1 cellular context compared by ENCODE assay signal in the genomic region with DNA sequence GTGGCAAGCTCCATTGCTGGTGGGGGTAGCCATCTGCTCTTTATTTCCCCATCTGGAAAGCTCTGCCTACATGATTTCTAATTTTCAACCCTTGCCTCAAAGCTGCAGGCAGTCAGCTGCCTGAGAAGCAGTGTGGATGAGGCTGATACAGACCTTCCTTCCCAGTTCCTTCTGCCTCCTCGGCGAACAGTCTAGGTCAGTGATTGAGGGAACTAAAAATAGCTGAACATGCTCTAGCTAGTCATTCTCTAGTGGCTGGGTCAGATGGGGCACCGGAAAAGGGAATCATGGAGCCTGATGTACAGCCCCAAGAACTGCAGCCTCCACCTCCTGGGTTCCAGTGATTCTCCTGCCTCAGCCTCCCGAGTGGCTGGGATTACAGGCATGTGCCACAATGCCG.
A peak's percentile ranks its signal among the peaks of the same experiment; 100 is the strongest.
TF ChIP-seq lines count a peak whose summit lies in the region.

No MANE protein-coding gene starts in this region.

TF ChIP-seq in K562, 482 proteins besides CTCF, POLR2A, EP300 and RAD21 (continued from another document):
- TF ChIP-seq, protein P1, sequence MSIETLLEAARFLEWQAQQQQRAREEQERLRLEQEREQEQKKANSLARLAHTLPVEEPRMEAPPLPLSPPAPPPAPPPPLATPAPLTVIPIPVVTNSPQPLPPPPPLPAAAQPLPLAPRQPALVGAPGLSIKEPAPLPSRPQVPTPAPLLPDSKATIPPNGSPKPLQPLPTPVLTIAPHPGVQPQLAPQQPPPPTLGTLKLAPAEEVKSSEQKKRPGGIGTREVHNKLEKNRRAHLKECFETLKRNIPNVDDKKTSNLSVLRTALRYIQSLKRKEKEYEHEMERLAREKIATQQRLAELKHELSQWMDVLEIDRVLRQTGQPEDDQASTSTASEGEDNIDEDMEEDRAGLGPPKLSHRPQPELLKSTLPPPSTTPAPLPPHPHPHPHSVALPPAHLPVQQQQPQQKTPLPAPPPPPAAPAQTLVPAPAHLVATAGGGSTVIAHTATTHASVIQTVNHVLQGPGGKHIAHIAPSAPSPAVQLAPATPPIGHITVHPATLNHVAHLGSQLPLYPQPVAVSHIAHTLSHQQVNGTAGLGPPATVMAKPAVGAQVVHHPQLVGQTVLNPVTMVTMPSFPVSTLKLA (conservative IDR thresholded peaks at IDR 0.05) = no peak
- no peak for TF ChIP-seq RFX7 (CRISPR knock-in tag; IDR thresholded peaks at IDR 0.05)
- TF ChIP-seq CGGBP1 (CRISPR knock-in tag; IDR thresholded peaks at IDR 0.05) = no peak
- TF ChIP-seq, protein P2, sequence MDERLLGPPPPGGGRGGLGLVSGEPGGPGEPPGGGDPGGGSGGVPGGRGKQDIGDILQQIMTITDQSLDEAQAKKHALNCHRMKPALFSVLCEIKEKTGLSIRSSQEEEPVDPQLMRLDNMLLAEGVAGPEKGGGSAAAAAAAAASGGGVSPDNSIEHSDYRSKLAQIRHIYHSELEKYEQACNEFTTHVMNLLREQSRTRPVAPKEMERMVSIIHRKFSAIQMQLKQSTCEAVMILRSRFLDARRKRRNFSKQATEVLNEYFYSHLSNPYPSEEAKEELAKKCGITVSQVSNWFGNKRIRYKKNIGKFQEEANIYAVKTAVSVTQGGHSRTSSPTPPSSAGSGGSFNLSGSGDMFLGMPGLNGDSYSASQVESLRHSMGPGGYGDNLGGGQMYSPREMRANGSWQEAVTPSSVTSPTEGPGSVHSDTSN (CRISPR knock-in tag; IDR thresholded peaks at IDR 0.05; ENCODE audit: low read depth) = no peak
- TF ChIP-seq, protein P2 (tag; conservative IDR thresholded peaks at IDR 0.05; ENCODE audit: low read depth) = no peak
- TF ChIP-seq MECOM (CRISPR knock-in tag; IDR thresholded peaks at IDR 0.05) = no peak
- TF ChIP-seq NEUROD1 (IDR thresholded peaks at IDR 0.05; ENCODE audit: borderline replicate concordance, low read depth, low read length, partially characterized antibody) = no peak
- TF ChIP-seq FOS (IDR thresholded peaks at IDR 0.05; ENCODE audit: extremely low read depth, insufficient read length) = no peak
- TF ChIP-seq CBFA2T3 (IDR thresholded peaks at IDR 0.05) = no peak
- TF ChIP-seq TEAD1 (CRISPR knock-in tag; IDR thresholded peaks at IDR 0.05) = no peak
- TF ChIP-seq ZNF668 (CRISPR knock-in tag; IDR thresholded peaks at IDR 0.05) = no peak
- TF ChIP-seq NBN (IDR thresholded peaks at IDR 0.05; ENCODE audit: low read depth) = no peak
- TF ChIP-seq ELF2 (CRISPR knock-in tag; IDR thresholded peaks at IDR 0.05) = no peak
- TF ChIP-seq MEF2A (IDR thresholded peaks at IDR 0.05; ENCODE audit: control insufficient read depth, low read depth, low read length) = peak; percentile 42; the same call in 1 of the 2 replicates
